Comparison of ENCODE assay signal across 1 cellular context in the genomic region with DNA sequence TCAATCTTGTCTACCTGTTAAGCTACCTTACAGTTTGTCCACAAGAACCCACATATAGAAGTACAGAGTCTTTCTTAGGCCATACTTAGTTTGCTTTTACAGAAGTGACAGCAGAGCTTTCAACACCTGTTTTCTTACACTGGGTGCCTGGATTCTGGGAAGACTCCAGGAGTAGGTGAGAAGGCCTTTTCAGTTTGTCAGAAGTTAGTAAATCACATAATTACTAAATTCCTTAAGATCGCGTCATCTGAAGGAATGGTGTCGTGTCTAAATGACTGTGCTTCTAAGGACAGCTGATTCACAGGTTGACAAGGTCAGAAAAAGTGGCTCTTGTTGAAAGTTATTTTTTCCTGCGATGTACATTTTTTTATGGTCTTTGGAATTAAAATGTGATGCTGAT.
TF ChIP-seq lines count a peak whose summit lies in the region.

No MANE protein-coding gene starts in this region.

TF ChIP-seq in WTC11, 78 proteins besides CTCF, POLR2A, EP300 and RAD21 (continued from another document):
- TF ChIP-seq, protein P1, sequence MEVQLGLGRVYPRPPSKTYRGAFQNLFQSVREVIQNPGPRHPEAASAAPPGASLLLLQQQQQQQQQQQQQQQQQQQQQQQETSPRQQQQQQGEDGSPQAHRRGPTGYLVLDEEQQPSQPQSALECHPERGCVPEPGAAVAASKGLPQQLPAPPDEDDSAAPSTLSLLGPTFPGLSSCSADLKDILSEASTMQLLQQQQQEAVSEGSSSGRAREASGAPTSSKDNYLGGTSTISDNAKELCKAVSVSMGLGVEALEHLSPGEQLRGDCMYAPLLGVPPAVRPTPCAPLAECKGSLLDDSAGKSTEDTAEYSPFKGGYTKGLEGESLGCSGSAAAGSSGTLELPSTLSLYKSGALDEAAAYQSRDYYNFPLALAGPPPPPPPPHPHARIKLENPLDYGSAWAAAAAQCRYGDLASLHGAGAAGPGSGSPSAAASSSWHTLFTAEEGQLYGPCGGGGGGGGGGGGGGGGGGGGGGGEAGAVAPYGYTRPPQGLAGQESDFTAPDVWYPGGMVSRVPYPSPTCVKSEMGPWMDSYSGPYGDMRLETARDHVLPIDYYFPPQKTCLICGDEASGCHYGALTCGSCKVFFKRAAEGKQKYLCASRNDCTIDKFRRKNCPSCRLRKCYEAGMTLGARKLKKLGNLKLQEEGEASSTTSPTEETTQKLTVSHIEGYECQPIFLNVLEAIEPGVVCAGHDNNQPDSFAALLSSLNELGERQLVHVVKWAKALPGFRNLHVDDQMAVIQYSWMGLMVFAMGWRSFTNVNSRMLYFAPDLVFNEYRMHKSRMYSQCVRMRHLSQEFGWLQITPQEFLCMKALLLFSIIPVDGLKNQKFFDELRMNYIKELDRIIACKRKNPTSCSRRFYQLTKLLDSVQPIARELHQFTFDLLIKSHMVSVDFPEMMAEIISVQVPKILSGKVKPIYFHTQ (CRISPR knock-in tag; IDR thresholded peaks at IDR 0.05) = 0 out of 2 replicates have a peak, but pooled peaks have one; percentile 24
- no peak for TF ChIP-seq ZSCAN18 (CRISPR knock-in tag; IDR thresholded peaks at IDR 0.05)
